Comparison of ENCODE assay signal across 6 cellular contexts in genomic region chr6:31597006-31597405, GRCh38. TPM values are rescaled to one million over a fixed set of nuclear protein-coding genes. Genes with fewer than 3 reads are reported as not detected.
DNase-seq lines count a peak whose midpoint lies in the region; ATAC-seq and TF ChIP-seq lines count a peak whose summit lies in the region.

No MANE protein-coding gene starts in this region.

- no peaks in the 10 kb centered on the region for H3K36me3 ChIP-seq in lung (ENCODE audit: control insufficient read depth in 2 of 2, insufficient read depth in 2 of 2, low read length in 2 of 2)

- no peak overlapping the region for H3K4me3 ChIP-seq in AG10803 (ENCODE audit: low read length)
- no peak overlapping the region for H3K4me3 ChIP-seq in WI38 (ENCODE audit: low read depth, low read length)
- no peak overlapping the region for H3K4me3 ChIP-seq in lung

- H3K9me3 ChIP-seq in lung (ENCODE audit: control insufficient read depth in 2 of 2, insufficient read depth in 1 of 2, low read length in 1 of 2) = no peaks in the 10 kb centered on the region

- H3K27ac ChIP-seq in lung (ENCODE audit: low read depth in 1 of 2, low read length in 1 of 2) = no peak overlapping the region

- H3K4me1 ChIP-seq in lung (ENCODE audit: control insufficient read depth in 2 of 2, insufficient read depth in 2 of 2, low read length in 2 of 2) = no peaks in the 10 kb centered on the region

- WGBS in lung, 2 donors = 9 to 17% methylated on average over 2 of the region's 2 CpGs

- TF ChIP-seq CTCF in AG10803 (conservative IDR thresholded peaks at IDR 0.05; ENCODE audit: low read length) = peak; percentile 48
- 0 out of 2 replicates have a peak, but pooled peaks have one; percentile 6 for TF ChIP-seq CTCF in WI38 (IDR thresholded peaks at IDR 0.05; ENCODE audit: low read depth, low read length)
- TF ChIP-seq CTCF in lung (IDR thresholded peaks at IDR 0.05; ENCODE audit: control extremely low read depth, extremely low read depth) = peak; percentile 17

- H3K27me3 ChIP-seq in lung (ENCODE audit: control insufficient read depth, insufficient read depth) = no peaks in the 10 kb centered on the region

- ATAC-seq in lung (ENCODE audit: insufficient read depth, low FRiP score) (no peak), GM21786 (IDR thresholded peaks at IDR 0.05; ENCODE audit: unreplicated experiment) (no peak), GM21360 (IDR thresholded peaks at IDR 0.05; ENCODE audit: unreplicated experiment) (no peak)

- DNase-seq in AG10803 (ENCODE audit: low read depth) = peak; percentile 24
- DNase-seq in HT-29 (ENCODE audit: low spot score) = peak; percentile 42
- no peak for DNase-seq in lung (ENCODE audit: low spot score)

RNA-seq across cellular contexts. Expression of gene NCR3, which starts 4.2 kb away (rescaled TPM):
- not detected in 2 replicates for total RNA-seq in HT-29 (2014; rRNA removed; shearing (Covaris generic))
- total RNA-seq in lung = under 1 TPM in 1 of 2 donors, not detected in 1; 0.64 TPM
- polyA plus RNA-seq in lung = under 1 TPM; 0.61 TPM

RNA-seq across cellular contexts. Expression of gene LST1, which starts 10.9 kb away (rescaled TPM):
- not detected in 2 replicates for total RNA-seq in HT-29 (2014; rRNA removed; shearing (Covaris generic))
- total RNA-seq in lung = 10 to 100 TPM in 1 of 2 donors, 1 to 10 TPM in 1; 9.6 to 78.8 TPM
- 100 to 1,000 TPM in 1 of 2 donors, 10 to 100 TPM in 1; 96.1 to 164 TPM for polyA plus RNA-seq in lung

RNA-seq across cellular contexts. Expression of gene LTB, which starts 14.8 kb away (rescaled TPM):
- total RNA-seq in HT-29 (2014; rRNA removed; shearing (Covaris generic)) = 0.13 TPM in 1 of 2 replicates, not detected in the other
- total RNA-seq in lung = 10 to 100 TPM in 1 of 2 donors, 1 to 10 TPM in 1; 9.9 to 14.6 TPM
- polyA plus RNA-seq in lung = 10 to 100 TPM in 1 of 2 donors, 1 to 10 TPM in 1; 9.8 to 31.9 TPM

RNA-seq across cellular contexts. Expression of gene AIF1, which starts 18.0 kb away (rescaled TPM):
- total RNA-seq in HT-29 (2014; rRNA removed; shearing (Covaris generic)) = not detected in 2 replicates
- total RNA-seq in lung = 10 to 100 TPM; 38.7 to 86.0 TPM
- polyA plus RNA-seq in lung = 100 to 1,000 TPM in 1 of 2 donors, 10 to 100 TPM in 1; 89.9 to 345 TPM

RNA-seq across cellular contexts. Expression of gene TNF, which starts 21.6 kb away (rescaled TPM):
- total RNA-seq in HT-29 (2014; rRNA removed; shearing (Covaris generic)) = 0.08 TPM in 1 of 2 replicates, not detected in the other
- 1 to 10 TPM in 1 of 2 donors, under 1 TPM in 1; 0.23 to 6.6 TPM for total RNA-seq in lung
- 10 to 100 TPM in 1 of 2 donors, 1 to 10 TPM in 1; 1.6 to 15.7 TPM for polyA plus RNA-seq in lung

Comparison
In these comparisons a context has a peak if more than half of its experiments do, and no peak if none do; other contexts are left out.
1. RNA of gene LST1, which starts 10.9 kb away (total RNA-seq): 9.6 to 78.8 TPM in lung; not detected in HT-29; every median in the first group is over 10 times any median in the second.
2. Peak in every context shown above with its lines, with median percentiles within 50 percentile points of each other: CTCF ChIP-seq.